Comparison of ENCODE assay signal across 20 cellular contexts in the genomic region with DNA sequence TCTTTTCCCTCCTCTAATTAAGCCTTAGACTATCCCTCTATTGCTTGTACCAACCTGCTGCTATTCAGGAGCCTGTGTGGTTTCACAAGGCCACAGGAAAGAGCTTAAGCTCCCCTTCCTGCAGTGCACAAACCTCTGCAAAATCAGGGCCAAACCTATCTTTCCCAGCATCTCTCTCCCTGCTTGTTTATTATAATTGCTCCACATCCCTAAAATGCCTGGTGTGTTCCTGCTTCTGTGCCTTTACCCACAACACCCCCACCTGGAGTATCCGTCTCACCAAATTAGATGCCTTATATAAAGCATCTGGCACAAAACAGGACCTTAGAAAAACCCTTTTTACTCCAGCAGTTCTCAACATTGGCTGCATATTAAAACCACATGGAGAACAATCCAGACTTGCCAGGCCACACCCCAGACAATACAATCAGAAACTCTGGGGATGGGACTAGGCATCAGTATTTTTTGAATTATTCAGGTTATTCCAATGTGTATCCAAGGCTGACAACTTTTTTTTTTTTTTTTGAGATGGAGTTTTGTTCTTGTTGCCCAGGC. TPM values are rescaled to one million over a fixed set of nuclear protein-coding genes. Genes with fewer than 3 reads are reported as not detected.
"Had no signal": no experiment of that assay in that cellular context is flagged by ENCODE, and none has a peak within 500 bp of the region (broad histone marks: within the 10 kb centered on the region; RNA-seq: fewer than 3 reads in every experiment).

No MANE protein-coding gene starts in this region.

- H3K4me1 ChIP-seq: parathyroid adenoma, testis, upper lobe of right lung had no signal

- H3K27me3 Mint-ChIP-seq: stimulated activated naive CD8-positive, alpha-beta T cell treated with anti-CD3 and anti-CD28 coated beads, Interleukin-15, Interleukin-2, amounts not matched to agents 100 ng/mL and 50 ng/mL, for 24 hours had no signal

- H3K9me3 Mint-ChIP-seq: activated T-cell treated with anti-CD3 and anti-CD28 coated beads, Interleukin-2, amount 50 U/mL, for 4 hours; stimulated activated naive CD8-positive, alpha-beta T cell treated with anti-CD3 and anti-CD28 coated beads, Interleukin-15, Interleukin-2, amounts not matched to agents 100 ng/mL and 50 ng/mL, for 24 hours had no signal

- H3K27me3 ChIP-seq: testis, upper lobe of right lung had no signal

- H2AFZ ChIP-seq: parathyroid adenoma had no signal

- ATAC-seq: activated T-cell treated with anti-CD3 and anti-CD28 coated beads, Interleukin-2, amount 50 U/mL, for 4 hours; upper lobe of right lung had no signal

- DNase-seq: activated gamma-delta T cell treated with Interleukin-2 at 50 U/mL for 16 hours; activated T-cell treated with anti-CD3 and anti-CD28 coated beads, Interleukin-2, amount 50 U/mL, for 4 hours; central memory CD4-positive, alpha-beta T cell; effector CD4-positive, alpha-beta T cell; hippocampal formation; kidney glomerular epithelial cell; retina; stimulated activated CD4-positive, alpha-beta T cell treated with anti-CD3 and anti-CD28 coated beads, Interleukin-15, amount 100 ng/mL, for 24 hours; stimulated activated CD4-positive, alpha-beta T cell treated with anti-CD3 and anti-CD28 coated beads, Interleukin-4, amount 100 ng/mL, for 24 hours; T-helper 9 cell; testis; upper lobe of right lung had no signal

- H3K4me3 ChIP-seq: coronary artery, testis, upper lobe of right lung had no signal

- H3K9me3 ChIP-seq: testis, upper lobe of right lung had no signal

- H3K9ac ChIP-seq: parathyroid adenoma had no signal

- H3K27ac ChIP-seq: coronary artery, parathyroid adenoma, testis, upper lobe of right lung, VCaP had no signal

- H3K27ac Mint-ChIP-seq: stimulated activated naive CD8-positive, alpha-beta T cell treated with anti-CD3 and anti-CD28 coated beads, Interleukin-15, Interleukin-2, amounts not matched to agents 100 ng/mL and 50 ng/mL, for 24 hours had no signal

- H3K79me2 ChIP-seq: parathyroid adenoma had no signal

- H3K4me3 Mint-ChIP-seq: activated T-cell treated with anti-CD3 and anti-CD28 coated beads, Interleukin-2, amount 50 U/mL, for 4 hours; stimulated activated naive CD8-positive, alpha-beta T cell treated with anti-CD3 and anti-CD28 coated beads, Interleukin-15, Interleukin-2, amounts not matched to agents 100 ng/mL and 50 ng/mL, for 24 hours had no signal

RNA-seq across cellular contexts. Expression of gene WNT8B, which starts 40.2 kb away (rescaled TPM):
- total RNA-seq: fibroblast of lung, glomerular endothelial cell, liver, skeletal muscle tissue, upper lobe of right lung had no signal
